ENCODE assay signal across 24 cellular contexts in genomic region chr4:77751764-77752163, GRCh38.
"Had no signal": no experiment of that assay in that cellular context is flagged by ENCODE, and none has a peak within 500 bp of the region (broad histone marks: within the 10 kb centered on the region; RNA-seq: fewer than 3 reads in every experiment).

No MANE protein-coding gene starts in this region.

- H3K27ac Mint-ChIP-seq: progenitor cell of endocrine pancreas; stimulated activated naive CD8-positive, alpha-beta T cell treated with anti-CD3 and anti-CD28 coated beads, Interleukin-15, Interleukin-2, amounts not matched to agents 100 ng/mL and 50 ng/mL, for 24 hours had no signal

- H3K9me3 ChIP-seq: ovary, suprapubic skin, upper lobe of right lung had no signal

- H3K27ac ChIP-seq: left lung, lower lobe of right lung, ovary, right atrium auricular region, skin epidermis, suprapubic skin, thoracic aorta, tibial artery, upper lobe of right lung had no signal

- H3K27me3 Mint-ChIP-seq: naive thymus-derived CD8-positive, alpha-beta T cell; progenitor cell of endocrine pancreas; stimulated activated naive CD8-positive, alpha-beta T cell treated with anti-CD3 and anti-CD28 coated beads, Interleukin-15, Interleukin-2, amounts not matched to agents 100 ng/mL and 50 ng/mL, for 24 hours had no signal

- FAIRE-seq: kidney, urothelium cell line had no signal

- H3K27me3 ChIP-seq: left lung, ovary, right atrium auricular region, suprapubic skin, tibial artery, upper lobe of right lung had no signal

- H3K4me1 ChIP-seq: left lung, lower lobe of right lung, right atrium auricular region, suprapubic skin, tibial artery, upper lobe of right lung had no signal

- H3K36me3 ChIP-seq: ovary had no signal

- H3K4me3 Mint-ChIP-seq: stimulated activated naive CD8-positive, alpha-beta T cell treated with anti-CD3 and anti-CD28 coated beads, Interleukin-15, Interleukin-2, amounts not matched to agents 100 ng/mL and 50 ng/mL, for 24 hours had no signal

- ATAC-seq: left colon; left lung; lower lobe of right lung; naive thymus-derived CD8-positive, alpha-beta T cell; sciatic nerve; upper lobe of right lung had no signal

- H3K4me3 ChIP-seq: left lung, lower lobe of right lung, ovary, right atrium auricular region, skin epidermis, suprapubic skin, thoracic aorta, tibial artery, upper lobe of right lung had no signal

- DNase-seq: hippocampal formation; kidney; left colon; left lung; lower lobe of right lung; mesenchymal stem cell; naive thymus-derived CD8-positive, alpha-beta T cell; ovary; stimulated activated CD4-positive, alpha-beta T cell treated with anti-CD3 and anti-CD28 coated beads, Interleukin-12 subunit alpha, Interleukin-12 subunit beta, amount 100 ng/mL, for 4 hours; stimulated activated CD4-positive, alpha-beta T cell treated with anti-CD3 and anti-CD28 coated beads, Interleukin-15, amount 100 ng/mL, for 24 hours; stimulated activated CD4-positive, alpha-beta T cell treated with anti-CD3 and anti-CD28 coated beads, Interleukin-2, amount 100 ng/mL, for 24 hours; stimulated activated CD4-positive, alpha-beta T cell treated with anti-CD3 and anti-CD28 coated beads, Interleukin-4, amount 100 ng/mL, for 1 hour; stimulated activated naive CD4-positive, alpha-beta T cell; tibial artery; trophoblast cell; upper lobe of right lung had no signal
